Comparison of ENCODE assay signal across 1 cellular context in the genomic region with DNA sequence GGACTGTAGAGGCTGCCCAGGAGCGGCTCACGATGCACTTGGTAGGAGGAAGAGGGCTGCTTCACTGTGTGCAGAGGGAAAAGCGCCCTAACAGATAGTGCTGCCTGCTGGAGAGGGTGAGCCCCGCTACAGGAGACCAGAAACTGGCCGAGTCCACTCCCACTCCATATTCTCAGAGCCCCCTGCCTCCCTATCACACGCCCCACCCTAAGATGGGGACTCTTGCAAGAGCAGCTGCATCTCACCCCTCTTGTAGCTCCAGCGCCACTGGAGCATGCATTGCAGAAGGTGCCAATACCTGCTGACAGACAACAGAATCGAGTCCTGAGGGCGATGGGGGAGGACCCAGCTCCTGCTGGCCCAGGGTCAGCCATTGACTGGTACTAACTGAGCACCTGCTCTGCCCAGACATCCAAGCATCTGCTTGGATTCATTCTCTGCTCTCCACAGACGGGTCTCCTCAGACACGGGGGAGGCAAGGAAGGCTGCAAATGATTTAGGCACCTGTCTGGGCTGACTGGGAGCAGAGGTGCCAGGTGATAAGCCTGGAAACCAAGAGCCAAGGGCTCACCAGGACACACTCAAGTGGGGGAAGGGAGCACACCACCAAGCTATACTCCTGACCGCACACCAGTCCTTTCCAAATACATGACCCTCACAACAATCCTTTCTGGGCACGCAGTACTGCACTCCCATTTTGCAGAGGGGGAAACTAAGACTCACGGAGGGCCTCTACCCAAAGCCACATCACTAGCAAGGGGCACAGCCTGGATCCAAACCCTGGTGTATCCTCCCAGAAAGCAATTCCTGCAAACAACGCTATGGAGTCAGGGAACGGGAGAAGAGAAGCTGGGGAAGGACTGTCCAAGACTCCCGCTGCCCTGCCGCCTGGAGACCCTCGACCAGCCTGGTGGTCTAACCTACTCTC.
TF ChIP-seq lines count a peak whose summit lies in the region.

No MANE protein-coding gene starts in this region.

TF ChIP-seq in GM23338, 12 proteins besides CTCF, POLR2A, EP300 and RAD21 (continued from another document):
- TF ChIP-seq, protein P1, sequence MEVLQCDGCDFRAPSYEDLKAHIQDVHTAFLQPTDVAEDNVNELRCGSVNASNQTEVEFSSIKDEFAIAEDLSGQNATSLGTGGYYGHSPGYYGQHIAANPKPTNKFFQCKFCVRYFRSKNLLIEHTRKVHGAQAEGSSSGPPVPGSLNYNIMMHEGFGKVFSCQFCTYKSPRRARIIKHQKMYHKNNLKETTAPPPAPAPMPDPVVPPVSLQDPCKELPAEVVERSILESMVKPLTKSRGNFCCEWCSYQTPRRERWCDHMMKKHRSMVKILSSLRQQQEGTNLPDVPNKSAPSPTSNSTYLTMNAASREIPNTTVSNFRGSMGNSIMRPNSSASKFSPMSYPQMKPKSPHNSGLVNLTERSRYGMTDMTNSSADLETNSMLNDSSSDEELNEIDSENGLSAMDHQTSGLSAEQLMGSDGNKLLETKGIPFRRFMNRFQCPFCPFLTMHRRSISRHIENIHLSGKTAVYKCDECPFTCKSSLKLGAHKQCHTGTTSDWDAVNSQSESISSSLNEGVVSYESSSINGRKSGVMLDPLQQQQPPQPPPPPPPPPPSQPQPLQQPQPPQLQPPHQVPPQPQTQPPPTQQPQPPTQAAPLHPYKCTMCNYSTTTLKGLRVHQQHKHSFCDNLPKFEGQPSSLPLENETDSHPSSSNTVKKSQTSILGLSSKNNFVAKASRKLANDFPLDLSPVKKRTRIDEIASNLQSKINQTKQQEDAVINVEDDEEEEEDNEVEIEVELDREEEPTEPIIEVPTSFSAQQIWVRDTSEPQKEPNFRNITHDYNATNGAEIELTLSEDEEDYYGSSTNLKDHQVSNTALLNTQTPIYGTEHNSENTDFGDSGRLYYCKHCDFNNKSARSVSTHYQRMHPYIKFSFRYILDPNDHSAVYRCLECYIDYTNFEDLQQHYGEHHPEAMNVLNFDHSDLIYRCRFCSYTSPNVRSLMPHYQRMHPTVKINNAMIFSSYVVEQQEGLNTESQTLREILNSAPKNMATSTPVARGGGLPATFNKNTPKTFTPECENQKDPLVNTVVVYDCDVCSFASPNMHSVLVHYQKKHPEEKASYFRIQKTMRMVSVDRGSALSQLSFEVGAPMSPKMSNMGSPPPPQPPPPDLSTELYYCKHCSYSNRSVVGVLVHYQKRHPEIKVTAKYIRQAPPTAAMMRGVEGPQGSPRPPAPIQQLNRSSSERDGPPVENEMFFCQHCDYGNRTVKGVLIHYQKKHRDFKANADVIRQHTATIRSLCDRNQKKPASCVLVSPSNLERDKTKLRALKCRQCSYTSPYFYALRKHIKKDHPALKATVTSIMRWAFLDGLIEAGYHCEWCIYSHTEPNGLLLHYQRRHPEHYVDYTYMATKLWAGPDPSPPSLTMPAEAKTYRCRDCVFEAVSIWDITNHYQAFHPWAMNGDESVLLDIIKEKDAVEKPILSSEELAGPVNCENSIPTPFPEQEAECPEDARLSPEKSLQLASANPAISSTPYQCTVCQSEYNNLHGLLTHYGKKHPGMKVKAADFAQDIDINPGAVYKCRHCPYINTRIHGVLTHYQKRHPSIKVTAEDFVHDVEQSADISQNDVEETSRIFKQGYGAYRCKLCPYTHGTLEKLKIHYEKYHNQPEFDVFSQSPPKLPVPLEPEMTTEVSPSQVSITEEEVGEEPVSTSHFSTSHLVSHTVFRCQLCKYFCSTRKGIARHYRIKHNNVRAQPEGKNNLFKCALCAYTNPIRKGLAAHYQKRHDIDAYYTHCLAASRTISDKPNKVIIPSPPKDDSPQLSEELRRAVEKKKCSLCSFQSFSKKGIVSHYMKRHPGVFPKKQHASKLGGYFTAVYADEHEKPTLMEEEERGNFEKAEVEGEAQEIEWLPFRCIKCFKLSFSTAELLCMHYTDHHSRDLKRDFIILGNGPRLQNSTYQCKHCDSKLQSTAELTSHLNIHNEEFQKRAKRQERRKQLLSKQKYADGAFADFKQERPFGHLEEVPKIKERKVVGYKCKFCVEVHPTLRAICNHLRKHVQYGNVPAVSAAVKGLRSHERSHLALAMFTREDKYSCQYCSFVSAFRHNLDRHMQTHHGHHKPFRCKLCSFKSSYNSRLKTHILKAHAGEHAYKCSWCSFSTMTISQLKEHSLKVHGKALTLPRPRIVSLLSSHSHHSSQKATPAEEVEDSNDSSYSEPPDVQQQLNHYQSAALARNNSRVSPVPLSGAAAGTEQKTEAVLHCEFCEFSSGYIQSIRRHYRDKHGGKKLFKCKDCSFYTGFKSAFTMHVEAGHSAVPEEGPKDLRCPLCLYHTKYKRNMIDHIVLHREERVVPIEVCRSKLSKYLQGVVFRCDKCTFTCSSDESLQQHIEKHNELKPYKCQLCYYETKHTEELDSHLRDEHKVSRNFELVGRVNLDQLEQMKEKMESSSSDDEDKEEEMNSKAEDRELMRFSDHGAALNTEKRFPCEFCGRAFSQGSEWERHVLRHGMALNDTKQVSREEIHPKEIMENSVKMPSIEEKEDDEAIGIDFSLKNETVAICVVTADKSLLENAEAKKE (CRISPR knock-in tag; IDR thresholded peaks at IDR 0.05) = no peak
- TF ChIP-seq, protein P2, sequence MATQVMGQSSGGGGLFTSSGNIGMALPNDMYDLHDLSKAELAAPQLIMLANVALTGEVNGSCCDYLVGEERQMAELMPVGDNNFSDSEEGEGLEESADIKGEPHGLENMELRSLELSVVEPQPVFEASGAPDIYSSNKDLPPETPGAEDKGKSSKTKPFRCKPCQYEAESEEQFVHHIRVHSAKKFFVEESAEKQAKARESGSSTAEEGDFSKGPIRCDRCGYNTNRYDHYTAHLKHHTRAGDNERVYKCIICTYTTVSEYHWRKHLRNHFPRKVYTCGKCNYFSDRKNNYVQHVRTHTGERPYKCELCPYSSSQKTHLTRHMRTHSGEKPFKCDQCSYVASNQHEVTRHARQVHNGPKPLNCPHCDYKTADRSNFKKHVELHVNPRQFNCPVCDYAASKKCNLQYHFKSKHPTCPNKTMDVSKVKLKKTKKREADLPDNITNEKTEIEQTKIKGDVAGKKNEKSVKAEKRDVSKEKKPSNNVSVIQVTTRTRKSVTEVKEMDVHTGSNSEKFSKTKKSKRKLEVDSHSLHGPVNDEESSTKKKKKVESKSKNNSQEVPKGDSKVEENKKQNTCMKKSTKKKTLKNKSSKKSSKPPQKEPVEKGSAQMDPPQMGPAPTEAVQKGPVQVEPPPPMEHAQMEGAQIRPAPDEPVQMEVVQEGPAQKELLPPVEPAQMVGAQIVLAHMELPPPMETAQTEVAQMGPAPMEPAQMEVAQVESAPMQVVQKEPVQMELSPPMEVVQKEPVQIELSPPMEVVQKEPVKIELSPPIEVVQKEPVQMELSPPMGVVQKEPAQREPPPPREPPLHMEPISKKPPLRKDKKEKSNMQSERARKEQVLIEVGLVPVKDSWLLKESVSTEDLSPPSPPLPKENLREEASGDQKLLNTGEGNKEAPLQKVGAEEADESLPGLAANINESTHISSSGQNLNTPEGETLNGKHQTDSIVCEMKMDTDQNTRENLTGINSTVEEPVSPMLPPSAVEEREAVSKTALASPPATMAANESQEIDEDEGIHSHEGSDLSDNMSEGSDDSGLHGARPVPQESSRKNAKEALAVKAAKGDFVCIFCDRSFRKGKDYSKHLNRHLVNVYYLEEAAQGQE (IDR thresholded peaks at IDR 0.05; ENCODE audit: unreplicated experiment) = no peak
- TF ChIP-seq, protein P3, sequence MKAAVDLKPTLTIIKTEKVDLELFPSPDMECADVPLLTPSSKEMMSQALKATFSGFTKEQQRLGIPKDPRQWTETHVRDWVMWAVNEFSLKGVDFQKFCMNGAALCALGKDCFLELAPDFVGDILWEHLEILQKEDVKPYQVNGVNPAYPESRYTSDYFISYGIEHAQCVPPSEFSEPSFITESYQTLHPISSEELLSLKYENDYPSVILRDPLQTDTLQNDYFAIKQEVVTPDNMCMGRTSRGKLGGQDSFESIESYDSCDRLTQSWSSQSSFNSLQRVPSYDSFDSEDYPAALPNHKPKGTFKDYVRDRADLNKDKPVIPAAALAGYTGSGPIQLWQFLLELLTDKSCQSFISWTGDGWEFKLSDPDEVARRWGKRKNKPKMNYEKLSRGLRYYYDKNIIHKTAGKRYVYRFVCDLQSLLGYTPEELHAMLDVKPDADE (IDR thresholded peaks at IDR 0.05) = no peak
